Comparison of ENCODE assay signal across 17 cellular contexts in the genomic region with DNA sequence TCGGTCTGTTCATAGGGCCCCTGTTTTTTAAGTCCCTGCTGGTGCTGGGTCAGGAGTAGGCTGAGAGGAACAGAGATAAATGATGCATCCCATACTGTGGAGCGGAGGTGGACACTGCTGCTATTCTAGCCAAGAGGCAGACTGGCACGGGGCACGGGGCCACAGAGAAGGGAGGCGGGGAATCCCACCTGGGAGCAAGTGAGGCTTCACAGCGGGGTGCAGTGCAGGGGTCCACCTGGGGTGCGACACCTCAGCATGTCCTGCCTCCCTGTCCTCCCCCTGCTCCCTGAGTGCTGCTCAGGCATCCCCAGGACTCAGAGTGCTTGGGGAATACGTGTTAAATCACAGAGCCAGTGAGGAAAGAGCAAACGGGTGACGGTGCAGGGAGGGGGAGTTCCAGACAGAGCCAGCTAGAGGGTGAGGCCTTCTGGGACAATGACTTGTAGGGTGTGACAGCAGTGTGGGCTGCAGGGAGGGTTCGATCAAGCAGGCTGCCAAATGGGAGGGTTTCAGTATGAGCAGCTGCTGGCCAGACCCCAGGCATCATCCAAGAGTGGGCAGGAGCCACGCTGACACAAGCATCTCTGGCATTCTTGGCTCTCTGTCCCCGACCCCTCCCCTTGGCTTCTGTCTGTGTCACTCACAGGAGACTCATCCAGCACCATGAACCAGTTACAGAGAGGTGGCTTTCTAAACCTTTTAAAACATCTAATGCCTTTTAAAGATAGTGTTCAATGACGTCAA. TPM values are rescaled to one million over a fixed set of nuclear protein-coding genes. Genes with fewer than 3 reads are reported as not detected.
DNase-seq lines count a peak whose midpoint lies in the region; ATAC-seq, FAIRE-seq and TF ChIP-seq lines count a peak whose summit lies in the region.
"Had no signal": no experiment of that assay in that cellular context is flagged by ENCODE, and none has a peak within 500 bp of the region (broad histone marks: within the 10 kb centered on the region; RNA-seq: fewer than 3 reads in every experiment).

No MANE protein-coding gene starts in this region.

- H3K79me2 ChIP-seq in neural progenitor cell (ENCODE audit: low read depth) = no peaks in the 10 kb centered on the region

- H3K4me3 ChIP-seq in A549 (no peak overlapping the region), MG63 (no peak overlapping the region), fibroblast of mammary gland (ENCODE audit: control insufficient read depth, low read depth, low read length) (no peak overlapping the region), neural progenitor cell (no peak overlapping the region)
- H3K4me3 ChIP-seq: uterus had no signal

- peak; percentile 51 to 63; a peak in 4 of 6 replicates for ATAC-seq in A549
- ATAC-seq: Panc1, WTC11 had no signal

- H3K27ac ChIP-seq in A549 (peak overlapping the region in 1 of 2 experiments; percentile 58; a peak in 1 of 6 replicates), neural progenitor cell (no peak overlapping the region)
- H3K27ac ChIP-seq: uterus had no signal

- H3K4me1 ChIP-seq in A549 (peaks cover 12% of the 10 kb centered on the region; the same call in 2 of the 3 replicates), neural progenitor cell (no peaks in the 10 kb centered on the region)
- H3K4me1 ChIP-seq: uterus had no signal

- POLR2A ChIA-PET in A549 (lab: Yijun Ruan, JAX) = no interaction called here

- H3K27ac Mint-ChIP-seq in neural progenitor cell (peak overlapping the region; percentile 69), osteocyte (ENCODE audit: unreplicated experiment) (no peak overlapping the region)
- H3K27ac Mint-ChIP-seq: immature natural killer cell, WTC11 had no signal

- H3K27me3 Mint-ChIP-seq in neural progenitor cell (ENCODE audit: insufficient read depth, low read depth) (peaks cover 3% of the 10 kb centered on the region), osteocyte (ENCODE audit: unreplicated experiment) (no peaks in the 10 kb centered on the region)

- no peak overlapping the region for H3K4me3 Mint-ChIP-seq in neural progenitor cell
- H3K4me3 Mint-ChIP-seq in osteocyte (ENCODE audit: unreplicated experiment) = no peak overlapping the region
- H3K4me3 Mint-ChIP-seq: brain, IgD-negative memory B cell, immature natural killer cell, WTC11 had no signal

- no peak for TF ChIP-seq EP300 in A549 (IDR thresholded peaks at IDR 0.05)

- no peaks in the 10 kb centered on the region for H3K27me3 ChIP-seq in MG63
- H3K27me3 ChIP-seq in neural progenitor cell = no peaks in the 10 kb centered on the region
- H3K27me3 ChIP-seq: uterus had no signal

- DNase-seq in A549 (ENCODE audit: low read depth in 1 of 2, low spot score in 1 of 2) = peak in 1 of 2 experiments; percentile 56
- DNase-seq in MG63 = peak; percentile 82
- peak; percentile 31 for DNase-seq in fibroblast of mammary gland (ENCODE audit: low read depth)
- DNase-seq in neural progenitor cell (ENCODE audit: low spot score) = no peak
- no peak for DNase-seq in osteocyte (ENCODE audit: extremely low spot score, unreplicated experiment)
- no peak for DNase-seq in GM20000 (ENCODE audit: low spot score)
- DNase-seq in erythroblast (lab: John Stamatoyannopoulos, UW) = no peak
- DNase-seq in nucleus accumbens (lab: John Stamatoyannopoulos, UW) = no peak
- DNase-seq: activated gamma-delta T cell, immature natural killer cell, NCI-H1417, NCI-H524 treated with DMSO at 0.1 percent for 48 hours, uterus had no signal

- no peak for FAIRE-seq in A549 (lab: Jason Lieb, UNC)

- TF ChIP-seq POLR2A in A549 (IDR thresholded peaks at IDR 0.05; ENCODE audit: low read length) (no peak), erythroblast (IDR thresholded peaks at IDR 0.05; ENCODE audit: low read length) (no peak)

- H3K9me3 ChIP-seq in A549 (no peaks in the 10 kb centered on the region), MG63 (no peaks in the 10 kb centered on the region), neural progenitor cell (ENCODE audit: low read depth) (no peaks in the 10 kb centered on the region)
- H3K9me3 ChIP-seq: uterus had no signal

- no peaks in the 10 kb centered on the region for H4K20me1 ChIP-seq in neural progenitor cell (ENCODE audit: low read depth)

- H2AFZ ChIP-seq in neural progenitor cell (replicated peaks) = no peak overlapping the region

- H3K36me3 ChIP-seq in MG63 = no peaks in the 10 kb centered on the region
- H3K36me3 ChIP-seq in neural progenitor cell = no peaks in the 10 kb centered on the region
- H3K36me3 ChIP-seq: uterus had no signal

- H3K36me3 Mint-ChIP-seq in neural progenitor cell (no peaks in the 10 kb centered on the region), osteocyte (ENCODE audit: unreplicated experiment) (no peaks in the 10 kb centered on the region)
- H3K36me3 Mint-ChIP-seq: brain, immature natural killer cell, WTC11 had no signal

- H3K9ac ChIP-seq in neural progenitor cell = no peak overlapping the region

- 56% methylated on average over 14 of the region's 14 CpGs for WGBS in A549 (ENCODE audit: missing lambda C conversion rate)

- TF ChIP-seq CTCF in A549 (IDR thresholded peaks at IDR 0.05) (no peak), fibroblast of mammary gland (conservative IDR thresholded peaks at IDR 0.05; ENCODE audit: control insufficient read depth, insufficient read depth, low read depth, low read length) (no peak), neural progenitor cell (IDR thresholded peaks at IDR 0.05) (no peak), osteocyte (IDR thresholded peaks at IDR 0.05) (no peak), GM20000 (IDR thresholded peaks at IDR 0.05; ENCODE audit: extremely low read depth, missing control alignments) (no peak)

- H3F3A ChIP-seq in neural progenitor cell (ENCODE audit: low read depth) = no peaks in the 10 kb centered on the region

- H3K9me3 Mint-ChIP-seq in neural progenitor cell (peaks cover 2% of the 10 kb centered on the region), osteocyte (ENCODE audit: unreplicated experiment) (no peaks in the 10 kb centered on the region)
- H3K9me3 Mint-ChIP-seq: immature natural killer cell had no signal

- CTCF ChIA-PET in A549 (lab: Yijun Ruan, JAX) = interaction anchor here (1.5 to 2.6 kb wide), 2 partner anchors 10 to 147 kb away, joined by 3 to 15 read pairs; no protein-coding TSS in a partner anchor

- H3K4me2 ChIP-seq in A549 (no peak overlapping the region), neural progenitor cell (no peak overlapping the region)

- no peak for TF ChIP-seq RAD21 in A549 (conservative IDR thresholded peaks at IDR 0.05 in 1 of 2, IDR thresholded peaks at IDR 0.05 in 1 of 2)

- peaks cover 29% of the 10 kb centered on the region for H3K4me1 Mint-ChIP-seq in neural progenitor cell
- H3K4me1 Mint-ChIP-seq in osteocyte (ENCODE audit: unreplicated experiment) = peaks cover 21% of the 10 kb centered on the region
- H3K4me1 Mint-ChIP-seq: IgD-negative memory B cell, immature natural killer cell had no signal

TF ChIP-seq in A549, 52 proteins besides CTCF, POLR2A, EP300 and RAD21:
- TF ChIP-seq CBX8 (IDR thresholded peaks at IDR 0.05) (no peak), NFE2L2 (conservative IDR thresholded peaks at IDR 0.05; ENCODE audit: low read length) (no peak), CEBPB (IDR thresholded peaks at IDR 0.05) (no peak), PHF8 (IDR thresholded peaks at IDR 0.05; ENCODE audit: borderline replicate concordance, low read depth) (no peak), HEYL (CRISPR knock-in tag; IDR thresholded peaks at IDR 0.05) (no peak), MAFK (IDR thresholded peaks at IDR 0.05; ENCODE audit: partially characterized antibody) (no peak), ZC3H11A (IDR thresholded peaks at IDR 0.05) (no peak), HOXA7 (CRISPR knock-in tag; IDR thresholded peaks at IDR 0.05) (no peak), ESRRA (IDR thresholded peaks at IDR 0.05; ENCODE audit: borderline replicate concordance, low read length) (no peak), ZNF302 (CRISPR knock-in tag; IDR thresholded peaks at IDR 0.05) (no peak)
- TF ChIP-seq, protein P1, sequence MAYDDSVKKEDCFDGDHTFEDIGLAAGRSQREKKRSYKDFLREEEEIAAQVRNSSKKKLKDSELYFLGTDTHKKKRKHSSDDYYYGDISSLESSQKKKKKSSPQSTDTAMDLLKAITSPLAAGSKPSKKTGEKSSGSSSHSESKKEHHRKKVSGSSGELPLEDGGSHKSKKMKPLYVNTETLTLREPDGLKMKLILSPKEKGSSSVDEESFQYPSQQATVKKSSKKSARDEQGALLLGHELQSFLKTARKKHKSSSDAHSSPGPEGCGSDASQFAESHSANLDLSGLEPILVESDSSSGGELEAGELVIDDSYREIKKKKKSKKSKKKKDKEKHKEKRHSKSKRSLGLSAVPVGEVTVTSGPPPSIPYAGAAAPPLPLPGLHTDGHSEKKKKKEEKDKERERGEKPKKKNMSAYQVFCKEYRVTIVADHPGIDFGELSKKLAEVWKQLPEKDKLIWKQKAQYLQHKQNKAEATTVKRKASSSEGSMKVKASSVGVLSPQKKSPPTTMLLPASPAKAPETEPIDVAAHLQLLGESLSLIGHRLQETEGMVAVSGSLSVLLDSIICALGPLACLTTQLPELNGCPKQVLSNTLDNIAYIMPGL (CRISPR knock-in tag; IDR thresholded peaks at IDR 0.05; ENCODE audit: borderline replicate concordance) = no peak

RNA-seq across cellular contexts. Expression of a gene that starts 13.7 kb away (rescaled TPM):
- 7.4 and 9.2 TPM in 2 replicates for polyA plus RNA-seq in A549 (2011; rRNA removed)
- 11.8 and 19.5 TPM in 2 replicates for polyA plus RNA-seq in A549 (2012; cell fraction: cytosol; rRNA removed)
- 18.5 and 23.8 TPM in 2 replicates for polyA plus RNA-seq in A549 (2012; cell fraction: nucleus; rRNA removed)
- polyA plus RNA-seq in A549 (2017; fragmentation: RNase III; extraction: RNeasy Plus Mini Kit Qiagen cat#74134 plus additional on column Dnase treatment) = 4.6 to 8.0 TPM (median 4.9 TPM) in 3 replicates
- 5.4 and 5.6 TPM in 2 replicates for polyA minus RNA-seq in A549 (2011; rRNA and poly(A)+ RNA removed)
- 0.15 and 1.3 TPM in 2 replicates for total RNA-seq in MG63 (2014; rRNA removed; shearing (Covaris generic); ENCODE audit: low replicate concordance)
- total RNA-seq in neural progenitor cell (ENCODE audit: low replicate concordance) = 1.6 and 2.3 TPM in 2 replicates
- total RNA-seq in osteocyte = 0.16 and 0.37 TPM in 2 replicates
- polyA plus RNA-seq: IgD-negative memory B cell, immature natural killer cell had no signal

RNA-seq across cellular contexts. Expression of a gene that starts 56.8 kb away (rescaled TPM):
- polyA plus RNA-seq in A549 (2011; rRNA removed) = 2.8 and 3.3 TPM in 2 replicates
- 5.0 and 6.4 TPM in 2 replicates for polyA plus RNA-seq in A549 (2012; cell fraction: cytosol; rRNA removed)
- polyA plus RNA-seq in A549 (2012; cell fraction: nucleus; rRNA removed) = 22.6 and 31.5 TPM in 2 replicates
- polyA plus RNA-seq in A549 (2017; fragmentation: RNase III; extraction: RNeasy Plus Mini Kit Qiagen cat#74134 plus additional on column Dnase treatment) = 5.4 to 8.1 TPM (median 7.4 TPM) in 3 replicates
- polyA minus RNA-seq in A549 (2011; rRNA and poly(A)+ RNA removed) = 6.0 and 8.6 TPM in 2 replicates
- 2.5 and 7.4 TPM in 2 replicates for total RNA-seq in MG63 (2014; rRNA removed; shearing (Covaris generic); ENCODE audit: low replicate concordance)
- total RNA-seq in neural progenitor cell (ENCODE audit: low replicate concordance) = 0.22 and 0.25 TPM in 2 replicates
- 0.70 and 1.6 TPM in 2 replicates for total RNA-seq in osteocyte

Comparison
In these comparisons a context has a peak if more than half of its experiments do, and no peak if none do; other contexts are left out.
1. DNase-seq: peak in MG63 (single experiment) and fibroblast of mammary gland (single experiment); none in neural progenitor cell (single experiment), osteocyte (single experiment), GM20000 (single experiment), erythroblast (0 of 2) and nucleus accumbens (0 of 56).